Comparison of ENCODE assay signal across 1 cellular context in genomic region chr20:50575869-50576720, GRCh38.
TF ChIP-seq lines count a peak whose summit lies in the region.

No MANE protein-coding gene starts in this region.

TF ChIP-seq in HCT116, 20 proteins besides CTCF, POLR2A, EP300 and RAD21 (continued from another document):
- TF ChIP-seq, protein P1, sequence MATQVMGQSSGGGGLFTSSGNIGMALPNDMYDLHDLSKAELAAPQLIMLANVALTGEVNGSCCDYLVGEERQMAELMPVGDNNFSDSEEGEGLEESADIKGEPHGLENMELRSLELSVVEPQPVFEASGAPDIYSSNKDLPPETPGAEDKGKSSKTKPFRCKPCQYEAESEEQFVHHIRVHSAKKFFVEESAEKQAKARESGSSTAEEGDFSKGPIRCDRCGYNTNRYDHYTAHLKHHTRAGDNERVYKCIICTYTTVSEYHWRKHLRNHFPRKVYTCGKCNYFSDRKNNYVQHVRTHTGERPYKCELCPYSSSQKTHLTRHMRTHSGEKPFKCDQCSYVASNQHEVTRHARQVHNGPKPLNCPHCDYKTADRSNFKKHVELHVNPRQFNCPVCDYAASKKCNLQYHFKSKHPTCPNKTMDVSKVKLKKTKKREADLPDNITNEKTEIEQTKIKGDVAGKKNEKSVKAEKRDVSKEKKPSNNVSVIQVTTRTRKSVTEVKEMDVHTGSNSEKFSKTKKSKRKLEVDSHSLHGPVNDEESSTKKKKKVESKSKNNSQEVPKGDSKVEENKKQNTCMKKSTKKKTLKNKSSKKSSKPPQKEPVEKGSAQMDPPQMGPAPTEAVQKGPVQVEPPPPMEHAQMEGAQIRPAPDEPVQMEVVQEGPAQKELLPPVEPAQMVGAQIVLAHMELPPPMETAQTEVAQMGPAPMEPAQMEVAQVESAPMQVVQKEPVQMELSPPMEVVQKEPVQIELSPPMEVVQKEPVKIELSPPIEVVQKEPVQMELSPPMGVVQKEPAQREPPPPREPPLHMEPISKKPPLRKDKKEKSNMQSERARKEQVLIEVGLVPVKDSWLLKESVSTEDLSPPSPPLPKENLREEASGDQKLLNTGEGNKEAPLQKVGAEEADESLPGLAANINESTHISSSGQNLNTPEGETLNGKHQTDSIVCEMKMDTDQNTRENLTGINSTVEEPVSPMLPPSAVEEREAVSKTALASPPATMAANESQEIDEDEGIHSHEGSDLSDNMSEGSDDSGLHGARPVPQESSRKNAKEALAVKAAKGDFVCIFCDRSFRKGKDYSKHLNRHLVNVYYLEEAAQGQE (IDR thresholded peaks at IDR 0.05; ENCODE audit: low read depth) = no peak
- TF ChIP-seq, protein P2, sequence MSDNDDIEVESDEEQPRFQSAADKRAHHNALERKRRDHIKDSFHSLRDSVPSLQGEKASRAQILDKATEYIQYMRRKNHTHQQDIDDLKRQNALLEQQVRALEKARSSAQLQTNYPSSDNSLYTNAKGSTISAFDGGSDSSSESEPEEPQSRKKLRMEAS (IDR thresholded peaks at IDR 0.05) = no peak
- TF ChIP-seq CBX3 (IDR thresholded peaks at IDR 0.05; ENCODE audit: low read depth) = no peak
- TF ChIP-seq, protein P3, sequence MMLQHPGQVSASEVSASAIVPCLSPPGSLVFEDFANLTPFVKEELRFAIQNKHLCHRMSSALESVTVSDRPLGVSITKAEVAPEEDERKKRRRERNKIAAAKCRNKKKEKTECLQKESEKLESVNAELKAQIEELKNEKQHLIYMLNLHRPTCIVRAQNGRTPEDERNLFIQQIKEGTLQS (IDR thresholded peaks at IDR 0.05) = no peak
- TF ChIP-seq TCF7L2 (IDR thresholded peaks at IDR 0.05; ENCODE audit: borderline replicate concordance, extremely low read depth, insufficient read depth, insufficient read length) = no peak
- TF ChIP-seq ZFX (IDR thresholded peaks at IDR 0.05) = no peak
TF ChIP-seq in HCT116: peak in this region for 0.
